Comparison of ENCODE assay signal across 1 cellular context in the genomic region with DNA sequence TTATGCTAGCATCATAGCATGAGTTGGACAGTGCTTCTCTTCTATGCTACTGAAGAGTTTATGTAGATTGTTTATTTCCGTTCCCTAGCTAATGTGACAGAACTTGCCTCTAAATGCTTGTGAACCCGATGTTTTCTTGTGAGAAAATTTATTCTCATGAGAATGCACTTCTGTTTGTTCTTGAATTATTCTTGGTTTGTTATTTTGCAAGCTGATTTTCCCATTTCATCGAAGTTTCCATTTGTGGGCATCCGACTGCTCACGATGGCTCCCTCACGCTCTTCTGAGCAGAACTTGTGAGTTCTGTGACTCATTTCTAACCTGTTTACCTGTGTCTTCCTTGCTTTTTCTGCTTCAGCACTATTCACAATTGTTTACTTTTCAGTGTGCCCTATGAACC.
TF ChIP-seq lines count a peak whose summit lies in the region.

No MANE protein-coding gene starts in this region.

TF ChIP-seq in GM12878, 131 proteins besides CTCF, POLR2A, EP300 and RAD21 (continued from another document):
- TF ChIP-seq ATF2 (IDR thresholded peaks at IDR 0.05; ENCODE audit: low read length) (peak; percentile 85), IRF4 (IDR thresholded peaks at IDR 0.05; ENCODE audit: low read depth, low read length) (peak; percentile 45; the same call in 1 of the 2 replicates), PAX5 (IDR thresholded peaks at IDR 0.05; ENCODE audit: borderline replicate concordance, low read depth, low read length) (0 out of 2 replicates have a peak, but pooled peaks have one; percentile 12), JUNB (IDR thresholded peaks at IDR 0.05) (peak; percentile 30; the same call in 1 of the 2 replicates), MTA2 (IDR thresholded peaks at IDR 0.05; ENCODE audit: low read depth) (peak; percentile 44; the same call in 1 of the 2 replicates)
- TF ChIP-seq, protein P1, sequence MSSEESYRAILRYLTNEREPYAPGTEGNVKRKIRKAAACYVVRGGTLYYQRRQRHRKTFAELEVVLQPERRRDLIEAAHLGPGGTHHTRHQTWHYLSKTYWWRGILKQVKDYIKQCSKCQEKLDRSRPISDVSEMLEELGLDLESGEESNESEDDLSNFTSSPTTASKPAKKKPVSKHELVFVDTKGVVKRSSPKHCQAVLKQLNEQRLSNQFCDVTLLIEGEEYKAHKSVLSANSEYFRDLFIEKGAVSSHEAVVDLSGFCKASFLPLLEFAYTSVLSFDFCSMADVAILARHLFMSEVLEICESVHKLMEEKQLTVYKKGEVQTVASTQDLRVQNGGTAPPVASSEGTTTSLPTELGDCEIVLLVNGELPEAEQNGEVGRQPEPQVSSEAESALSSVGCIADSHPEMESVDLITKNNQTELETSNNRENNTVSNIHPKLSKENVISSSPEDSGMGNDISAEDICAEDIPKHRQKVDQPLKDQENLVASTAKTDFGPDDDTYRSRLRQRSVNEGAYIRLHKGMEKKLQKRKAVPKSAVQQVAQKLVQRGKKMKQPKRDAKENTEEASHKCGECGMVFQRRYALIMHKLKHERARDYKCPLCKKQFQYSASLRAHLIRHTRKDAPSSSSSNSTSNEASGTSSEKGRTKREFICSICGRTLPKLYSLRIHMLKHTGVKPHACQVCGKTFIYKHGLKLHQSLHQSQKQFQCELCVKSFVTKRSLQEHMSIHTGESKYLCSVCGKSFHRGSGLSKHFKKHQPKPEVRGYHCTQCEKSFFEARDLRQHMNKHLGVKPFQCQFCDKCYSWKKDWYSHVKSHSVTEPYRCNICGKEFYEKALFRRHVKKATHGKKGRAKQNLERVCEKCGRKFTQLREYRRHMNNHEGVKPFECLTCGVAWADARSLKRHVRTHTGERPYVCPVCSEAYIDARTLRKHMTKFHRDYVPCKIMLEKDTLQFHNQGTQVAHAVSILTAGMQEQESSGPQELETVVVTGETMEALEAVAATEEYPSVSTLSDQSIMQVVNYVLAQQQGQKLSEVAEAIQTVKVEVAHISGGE (CRISPR knock-in tag; IDR thresholded peaks at IDR 0.05) = no peak
TF ChIP-seq in GM12878: peak in this region for 20.
